Comparison of ENCODE assay signal across 12 cellular contexts in the genomic region with DNA sequence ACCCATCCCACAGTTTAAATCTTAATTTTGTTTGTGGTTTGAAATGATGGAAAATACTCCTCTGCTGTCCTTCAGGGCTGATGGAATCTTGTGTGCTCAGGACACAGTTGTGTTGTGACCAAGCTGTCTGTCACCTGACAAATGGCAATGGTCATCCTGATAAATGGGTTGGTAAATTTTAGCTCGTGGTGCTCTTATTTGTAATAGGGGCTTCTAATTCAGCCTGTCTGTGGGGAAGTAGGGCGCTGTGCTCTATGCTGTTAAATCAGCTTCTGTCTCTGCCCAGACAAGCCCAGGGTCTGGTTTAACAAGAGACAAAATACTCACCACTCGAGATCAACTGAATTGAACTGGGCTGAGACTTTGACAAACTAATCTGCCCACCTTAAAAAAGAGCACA. TPM values are rescaled to one million over a fixed set of nuclear protein-coding genes. Genes with fewer than 3 reads are reported as not detected.
DNase-seq lines count a peak whose midpoint lies in the region; ATAC-seq, FAIRE-seq and TF ChIP-seq lines count a peak whose summit lies in the region.
"Had no signal": no experiment of that assay in that cellular context is flagged by ENCODE, and none has a peak within 500 bp of the region (broad histone marks: within the 10 kb centered on the region; RNA-seq: fewer than 3 reads in every experiment).

No MANE protein-coding gene starts in this region.

- H3K4me3 ChIP-seq in cardiac muscle cell (no peak overlapping the region), right cardiac atrium (ENCODE audit: low read length) (no peak overlapping the region), bronchial epithelial cell (ENCODE audit: low read depth, low read length) (no peak overlapping the region), mesodermal cell (ENCODE audit: extremely low read depth, insufficient read depth, low read length, poor library complexity, severe bottlenecking) (no peak overlapping the region), foreskin fibroblast (ENCODE audit: low read depth in 1 of 2, low read length in 2 of 2) (no peak overlapping the region), right lobe of liver (no peak overlapping the region)

- TF ChIP-seq CTCF in cardiac muscle cell (IDR thresholded peaks at IDR 0.05; ENCODE audit: low read depth, low read length) (no peak), bronchial epithelial cell (IDR thresholded peaks at IDR 0.05; ENCODE audit: insufficient read depth, low read length, severe bottlenecking) (no peak), foreskin fibroblast (IDR thresholded peaks at IDR 0.05; ENCODE audit: low read depth, low read length) (no peak), right lobe of liver (IDR thresholded peaks at IDR 0.05) (no peak)

- ATAC-seq in right cardiac atrium = no peak
- no peak for ATAC-seq in right lobe of liver

- WGBS in right cardiac atrium = 56% methylated on average over 3 of the region's 3 CpGs
- WGBS in mesodermal cell (ENCODE audit: insufficient coverage in 2 of 2), 2 experiments = 48 to 60% methylated on average over 2 of the region's 3 CpGs
- WGBS in right lobe of liver (ENCODE audit: insufficient coverage, low coverage, low lambda C conversion rate, missing lambda C conversion rate) = 69% methylated on average over 2 of the region's 3 CpGs

- H3K9me3 ChIP-seq in cardiac muscle cell (ENCODE audit: low read depth) = no peaks in the 10 kb centered on the region
- no peaks in the 10 kb centered on the region for H3K9me3 ChIP-seq in right cardiac atrium (ENCODE audit: control insufficient read depth, low read length)
- no peaks in the 10 kb centered on the region for H3K9me3 ChIP-seq in mesodermal cell (ENCODE audit: control insufficient read depth, low read length)
- no peaks in the 10 kb centered on the region for H3K9me3 ChIP-seq in right lobe of liver
- H3K9me3 ChIP-seq: neutrophil had no signal

- H3K27me3 ChIP-seq in cardiac muscle cell (no peaks in the 10 kb centered on the region), right cardiac atrium (ENCODE audit: control insufficient read depth, insufficient read depth) (no peaks in the 10 kb centered on the region), bronchial epithelial cell (ENCODE audit: control insufficient read depth, insufficient read depth, low read length) (no peaks in the 10 kb centered on the region), right lobe of liver (no peaks in the 10 kb centered on the region)

- DNase-seq in cardiac muscle cell (ENCODE audit: low read depth in 1 of 2, low spot score in 1 of 2) = no peak
- no peak for DNase-seq in right cardiac atrium
- DNase-seq in bronchial epithelial cell (ENCODE audit: low read depth) = peak; percentile 56
- no peak for DNase-seq in foreskin fibroblast
- no peak for DNase-seq in HT-29 (ENCODE audit: low spot score)
- DNase-seq in right lobe of liver = no peak
- no peak for DNase-seq in activated T-cell treated with anti-CD3 and anti-CD28 coated beads, Interleukin-2, amount 50 U/mL, for 48 hours
- DNase-seq: islet precursor cell; NCI-H510A; stimulated activated CD8-positive, alpha-beta memory T cell treated with anti-CD3 and anti-CD28 coated beads, Interleukin-4, amount 100 ng/mL, for 48 hours had no signal

- H3K27ac ChIP-seq in cardiac muscle cell (peak overlapping the region; percentile 6), right cardiac atrium (ENCODE audit: low read length) (no peak overlapping the region), mesodermal cell (ENCODE audit: low read depth, low read length, severe bottlenecking) (peak overlapping the region; percentile 34), right lobe of liver (no peak overlapping the region)
- H3K27ac ChIP-seq: neutrophil had no signal

- no peak for TF ChIP-seq POLR2A in right lobe of liver (IDR thresholded peaks at IDR 0.05)

- H3K4me1 ChIP-seq in cardiac muscle cell (ENCODE audit: low read depth) (peaks cover 47% of the 10 kb centered on the region), right cardiac atrium (ENCODE audit: control insufficient read depth, insufficient read depth, low read length) (peaks cover 10% of the 10 kb centered on the region), mesodermal cell (ENCODE audit: control insufficient read depth, insufficient read depth, low read length, poor library complexity, severe bottlenecking) (peaks cover 40% of the 10 kb centered on the region), right lobe of liver (peaks cover 0 to 9% (median 3%) of the 10 kb centered on the region in 4 donors)

- no peak for FAIRE-seq in bronchial epithelial cell (lab: Jason Lieb, UNC)

- H3K36me3 ChIP-seq in cardiac muscle cell (no peaks in the 10 kb centered on the region), bronchial epithelial cell (ENCODE audit: control insufficient read depth, insufficient read depth, low read length) (peaks cover 1% of the 10 kb centered on the region), mesodermal cell (ENCODE audit: control insufficient read depth, insufficient read depth, low read length) (peaks cover 11% of the 10 kb centered on the region), right lobe of liver (no peaks in the 10 kb centered on the region)
- H3K36me3 ChIP-seq: neutrophil had no signal

- intact Hi-C loops in right cardiac atrium (cut with DNase I) (no loop called here), right lobe of liver (cut with DNase I) (no loop called here)

RNA-seq across cellular contexts. Expression of gene LRRTM2, which starts 4.5 kb away (rescaled TPM):
- total RNA-seq in cardiac muscle cell (not detected in 2 replicates), right cardiac atrium (under 1 TPM in 2 of 4 donors, not detected in 2; 0.17 to 0.31 TPM), bronchial epithelial cell (not detected in 2 replicates), right lobe of liver (under 1 TPM in 5 of 6 experiments, not detected in 1; 0.06 to 0.53 (median 0.17) TPM)
- polyA plus RNA-seq in cardiac muscle cell (0.24 and 0.70 TPM in 2 replicates), right cardiac atrium (0.07 TPM)
- polyA plus RNA-seq in mesodermal cell (2013, experiment 1 of 2) = 0.44 TPM
- polyA plus RNA-seq in mesodermal cell (2013, experiment 2 of 2) = 0.40 TPM
- total RNA-seq in HT-29 (2014; rRNA removed; shearing (Covaris generic)) = not detected in 2 replicates

Comparison
In these comparisons a context has a peak if more than half of its experiments do, and no peak if none do; other contexts are left out.
1. H3K27ac ChIP-seq: peak in cardiac muscle cell (single experiment) and mesodermal cell (single experiment); none in right cardiac atrium (single experiment) and right lobe of liver (0 of 3).